Comparison of ENCODE assay signal across 25 cellular contexts in genomic region chr3:142802891-142803290, GRCh38.
"Had no signal": no experiment of that assay in that cellular context is flagged by ENCODE, and none has a peak within 500 bp of the region (broad histone marks: within the 10 kb centered on the region; RNA-seq: fewer than 3 reads in every experiment).

No MANE protein-coding gene starts in this region.

- H3K27me3 ChIP-seq: foreskin keratinocyte, left lung, neutrophil, ovary, right atrium auricular region, testis, uterus had no signal

- H3K36me3 Mint-ChIP-seq: activated naive CD8-positive, alpha-beta T cell treated with anti-CD3 and anti-CD28 coated beads, Interleukin-2, amount 10 ng/mL, durations not matched to agents 7 days and 5 days; natural killer cell treated with Interleukin-12 subunit alpha and Interleukin-12 subunit beta and Interleukin-15 and Interleukin-18, amount 100 ng/mL, for 72 hours; stimulated activated naive B cell treated with anti-CD40 and anti-IgM and Interleukin-4, amounts not matched to agents 10 μg/mL and 1 μg/mL and 100 μg/mL, for 72 hours; T-cell had no signal

- H3K27me3 Mint-ChIP-seq: stimulated activated naive B cell treated with anti-CD40 and anti-IgM and Interleukin-4, amounts not matched to agents 10 μg/mL and 1 μg/mL and 100 μg/mL, for 72 hours; T-cell had no signal

- H3K9me3 ChIP-seq: left lung, neutrophil, ovary, psoas muscle, right atrium auricular region, testis, uterus had no signal

- ATAC-seq: activated T-cell treated with anti-CD3 and anti-CD28 coated beads, Interleukin-2, amount 50 U/mL, for 4 hours; foreskin keratinocyte; left lung; natural killer cell treated with Interleukin-12 subunit alpha and Interleukin-12 subunit beta and Interleukin-15 and Interleukin-18, amount 100 ng/mL, for 72 hours; psoas muscle; stimulated activated naive B cell treated with anti-CD40 and anti-IgM and Interleukin-4, amounts not matched to agents 10 μg/mL and 1 μg/mL and 100 μg/mL, for 72 hours; T-cell had no signal

- H3K9me3 Mint-ChIP-seq: activated naive CD4-positive, alpha-beta T cell treated with anti-CD3 and anti-CD28 coated beads for 36 hours; activated naive CD8-positive, alpha-beta T cell treated with anti-CD3 and anti-CD28 coated beads, Interleukin-2, amount 10 ng/mL, durations not matched to agents 7 days and 5 days; activated T-cell treated with anti-CD3 and anti-CD28 coated beads, Interleukin-2, amount 50 U/mL, for 4 hours; natural killer cell treated with Interleukin-12 subunit alpha and Interleukin-12 subunit beta and Interleukin-15 and Interleukin-18, amount 100 ng/mL, for 72 hours; stimulated activated naive B cell treated with anti-CD40 and anti-IgM and Interleukin-4, amounts not matched to agents 10 μg/mL and 1 μg/mL and 100 μg/mL, for 72 hours; T-cell; T-helper 2 cell treated with Interferon-gamma antibody and Interleukin-4, amounts not matched to agents 5 μg/mL and 100 μg/mL, for 36 hours had no signal

- DNase-seq: activated CD4-positive, alpha-beta T cell treated with anti-CD3 and anti-CD28 coated beads for 1 hour; activated CD8-positive, alpha-beta memory T cell treated with anti-CD3 and anti-CD28 coated beads for 24 hours; activated CD8-positive, alpha-beta memory T cell treated with anti-CD3 and anti-CD28 coated beads, Interleukin-2, amount 50 U/mL, for 4 hours; activated naive CD4-positive, alpha-beta T cell treated with anti-CD3 and anti-CD28 coated beads for 36 hours; activated naive CD8-positive, alpha-beta T cell treated with anti-CD3 and anti-CD28 coated beads, Interleukin-2, amount 10 ng/mL, durations not matched to agents 7 days and 5 days; activated T-cell treated with anti-CD3 and anti-CD28 coated beads, Interleukin-2, amount 50 U/mL, for 4 hours; amniotic stem cell; cortex of kidney; erythroblast; left lung; midbrain; ovary; psoas muscle; stimulated activated naive B cell treated with anti-CD40 and anti-IgM and Interleukin-4, amounts not matched to agents 10 μg/mL and 1 μg/mL and 100 μg/mL, for 72 hours; T-cell; testis; uterus; WERI-Rb-1 had no signal

- H3K4me3 Mint-ChIP-seq: activated naive CD4-positive, alpha-beta T cell treated with anti-CD3 and anti-CD28 coated beads for 36 hours; activated naive CD8-positive, alpha-beta T cell treated with anti-CD3 and anti-CD28 coated beads, Interleukin-2, amount 10 ng/mL, durations not matched to agents 7 days and 5 days; activated T-cell treated with anti-CD3 and anti-CD28 coated beads, Interleukin-2, amount 50 U/mL, for 4 hours; natural killer cell treated with Interleukin-12 subunit alpha and Interleukin-12 subunit beta and Interleukin-15 and Interleukin-18, amount 100 ng/mL, for 72 hours; stimulated activated naive B cell treated with anti-CD40 and anti-IgM and Interleukin-4, amounts not matched to agents 10 μg/mL and 1 μg/mL and 100 μg/mL, for 72 hours; T-cell; T-helper 2 cell treated with Interferon-gamma antibody and Interleukin-4, amounts not matched to agents 5 μg/mL and 100 μg/mL, for 36 hours had no signal

- H3K4me1 Mint-ChIP-seq: activated naive CD8-positive, alpha-beta T cell treated with anti-CD3 and anti-CD28 coated beads, Interleukin-2, amount 10 ng/mL, durations not matched to agents 7 days and 5 days; stimulated activated naive B cell treated with anti-CD40 and anti-IgM and Interleukin-4, amounts not matched to agents 10 μg/mL and 1 μg/mL and 100 μg/mL, for 72 hours; T-cell had no signal

- H3K36me3 ChIP-seq: neutrophil, ovary, uterus had no signal

- H3K27ac Mint-ChIP-seq: activated naive CD4-positive, alpha-beta T cell treated with anti-CD3 and anti-CD28 coated beads for 36 hours; activated naive CD8-positive, alpha-beta T cell treated with anti-CD3 and anti-CD28 coated beads, Interleukin-2, amount 10 ng/mL, durations not matched to agents 7 days and 5 days; natural killer cell treated with Interleukin-12 subunit alpha and Interleukin-12 subunit beta and Interleukin-15 and Interleukin-18, amount 100 ng/mL, for 72 hours; stimulated activated naive B cell treated with anti-CD40 and anti-IgM and Interleukin-4, amounts not matched to agents 10 μg/mL and 1 μg/mL and 100 μg/mL, for 72 hours; T-cell; T-helper 2 cell treated with Interferon-gamma antibody and Interleukin-4, amounts not matched to agents 5 μg/mL and 100 μg/mL, for 36 hours had no signal

- H3K27ac ChIP-seq: foreskin keratinocyte, left lung, neutrophil, ovary, psoas muscle, right atrium auricular region, skin epidermis, testis, uterus, WERI-Rb-1 had no signal

- H3K4me1 ChIP-seq: left lung, psoas muscle, right atrium auricular region, testis, uterus had no signal

- H3K4me3 ChIP-seq: left lung, lung, ovary, psoas muscle, right atrium auricular region, skin epidermis, testis, uterus had no signal
